10 cellular contexts compared by ENCODE assay signal in the genomic region with DNA sequence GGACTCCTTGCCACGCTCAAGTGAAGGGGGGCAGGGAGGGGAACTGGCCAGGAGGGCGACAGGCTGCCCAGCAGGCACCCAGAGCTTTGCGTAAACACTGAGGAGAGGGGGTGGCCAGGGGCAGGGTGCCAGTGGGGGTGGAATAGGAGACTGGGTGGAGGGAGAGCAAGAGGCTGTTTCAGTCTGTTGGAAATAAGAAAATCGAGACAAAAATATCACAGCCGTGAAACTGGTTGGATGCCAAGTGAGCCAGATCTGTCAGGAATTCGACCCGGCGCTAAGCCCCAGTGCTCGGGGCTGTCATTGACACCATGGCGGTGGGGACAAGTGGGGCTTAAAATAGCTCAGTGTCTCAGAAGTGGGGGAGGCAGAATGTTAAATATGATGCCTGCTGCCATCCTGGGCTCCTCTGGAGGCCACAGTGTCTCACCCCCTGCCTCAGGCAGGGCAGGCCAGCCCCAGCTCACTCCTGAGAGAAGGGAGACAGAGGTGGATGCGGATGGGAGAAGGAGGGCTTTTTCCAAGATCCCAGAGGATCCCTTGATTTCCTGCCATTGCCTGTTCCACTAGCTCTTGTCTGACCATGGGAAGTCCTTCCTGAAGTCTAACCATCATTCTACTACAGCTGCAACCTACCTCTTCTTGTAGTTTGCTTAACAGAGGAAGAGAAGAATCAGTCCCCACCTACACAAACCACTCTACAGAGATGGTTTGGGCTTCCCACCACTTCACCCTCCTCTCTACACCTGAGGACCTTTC. TPM values are rescaled to one million over a fixed set of nuclear protein-coding genes. Genes with fewer than 3 reads are reported as not detected.
A peak's percentile ranks its signal among the peaks of the same experiment; 100 is the strongest.
DNase-seq lines count a peak whose midpoint lies in the region; ATAC-seq, FAIRE-seq and TF ChIP-seq lines count a peak whose summit lies in the region.
"Had no signal": no experiment of that assay in that cellular context is flagged by ENCODE, and none has a peak within 500 bp of the region (broad histone marks: within the 10 kb centered on the region; RNA-seq: fewer than 3 reads in every experiment).

No MANE protein-coding gene starts in this region.

- H3K27ac Mint-ChIP-seq in activated naive CD4-positive, alpha-beta T cell treated with anti-CD3 and anti-CD28 coated beads, Interleukin-2, amount 50 U/mL, for 24 hours: peak overlapping the region; percentile 17

- H3K9me3 Mint-ChIP-seq in activated naive CD4-positive, alpha-beta T cell treated with anti-CD3 and anti-CD28 coated beads, Interleukin-2, amount 50 U/mL, for 24 hours: no peaks in the 10 kb centered on the region

- no peaks in the 10 kb centered on the region for H3K27me3 ChIP-seq in transverse colon

- TF ChIP-seq POLR2A in transverse colon (IDR thresholded peaks at IDR 0.05): no peak

- H3K4me3 Mint-ChIP-seq in activated naive CD4-positive, alpha-beta T cell treated with anti-CD3 and anti-CD28 coated beads, Interleukin-2, amount 50 U/mL, for 24 hours: no peak overlapping the region

- peaks cover 61% of the 10 kb centered on the region for H3K4me1 Mint-ChIP-seq in activated naive CD4-positive, alpha-beta T cell treated with anti-CD3 and anti-CD28 coated beads, Interleukin-2, amount 50 U/mL, for 24 hours

- in situ Hi-C loops in transverse colon (cut with MboI; ENCODE audit: low pct_ligation_motif_present in 1 of 4, low pct_unique_long_range_greater_than_20kb in 1 of 4, low sequenced_read_pairs in 3 of 4): no loop called here

- TF ChIP-seq EP300 in transverse colon (IDR thresholded peaks at IDR 0.05; ENCODE audit: low read depth): no peak

- 62 to 66% methylated on average over 5 to 11 of the region's 11 CpGs for WGBS in transverse colon (ENCODE audit: low coverage in 1 of 2), 2 donors

- no peak for FAIRE-seq in frontal cortex (lab: Jason Lieb, UNC)

- peaks cover 21 to 52% (median 51%) of the 10 kb centered on the region in 4 donors for H3K4me1 ChIP-seq in transverse colon

- no peaks in the 10 kb centered on the region for H3K9me3 ChIP-seq in transverse colon
- H3K9me3 ChIP-seq: Caco-2 had no signal

- no peak for TF ChIP-seq CTCF in transverse colon (IDR thresholded peaks at IDR 0.05)

- peak; percentile 75 for ATAC-seq in left ventricle myocardium superior

- no peak for DNase-seq in activated naive CD4-positive, alpha-beta T cell treated with anti-CD3 and anti-CD28 coated beads, Interleukin-2, amount 50 U/mL, for 16 hours
- DNase-seq in left ventricle myocardium superior (peak; percentile 85), transverse colon (no peak), GM19238 (ENCODE audit: insufficient read length, low spot score) (no peak), frontal cortex (ENCODE audit: low spot score in 2 of 2) (no peak)
- DNase-seq: activated T-cell treated with anti-CD3 and anti-CD28 coated beads, Interleukin-2, amount 50 U/mL, for 1 hour; Caco-2; OCI-M1 had no signal

- H3K4me3 ChIP-seq in transverse colon: no peak overlapping the region

- peak overlapping the region; percentile 64 to 82 (median 76) for H3K27ac ChIP-seq in transverse colon

- H3K27me3 Mint-ChIP-seq in activated naive CD4-positive, alpha-beta T cell treated with anti-CD3 and anti-CD28 coated beads, Interleukin-2, amount 50 U/mL, for 24 hours: no peaks in the 10 kb centered on the region

- peaks cover 0 to 6% (median 0%) of the 10 kb centered on the region in 4 donors for H3K36me3 ChIP-seq in transverse colon

- H3K36me3 Mint-ChIP-seq in activated naive CD4-positive, alpha-beta T cell treated with anti-CD3 and anti-CD28 coated beads, Interleukin-2, amount 50 U/mL, for 24 hours: peaks cover 4% of the 10 kb centered on the region

- intact Hi-C loops in left ventricle myocardium superior (cut with micrococcal nuclease) (no loop called here), transverse colon (cut with DNase I; ENCODE audit: low total_unique reads) (no loop called here)

RNA-seq across cellular contexts. Expression of a gene that starts 9.5 kb away (rescaled TPM):
- 5.8 TPM for total RNA-seq in left ventricle myocardium superior
- total RNA-seq in transverse colon: 10 to 100 TPM in 1 of 4 donors, 1 to 10 TPM in 2, under 1 TPM in 1; 0.80 to 48.3 (median 1.3) TPM
- total RNA-seq in frontal cortex: 3.7 TPM
- total RNA-seq: Caco-2, glomerular endothelial cell had no signal

RNA-seq across cellular contexts. Expression of a gene that starts 10.1 kb away (rescaled TPM):
- 7.3 TPM for total RNA-seq in left ventricle myocardium superior
- total RNA-seq in transverse colon: 10 to 100 TPM; 19.9 to 82.6 (median 46.2) TPM
- 8.2 TPM for total RNA-seq in frontal cortex

RNA-seq across cellular contexts. Expression of a gene that starts 12.6 kb away (rescaled TPM):
- total RNA-seq in left ventricle myocardium superior (4,965 TPM), transverse colon (1 to 10 TPM in 1 of 4 donors, under 1 TPM in 1, not detected in 2; 0.64 to 1.9 TPM), frontal cortex (0.82 TPM)

RNA-seq across cellular contexts. Expression of a gene that starts 22.1 kb away (rescaled TPM):
- 75.8 TPM for total RNA-seq in left ventricle myocardium superior
- 100 to 1,000 TPM; 175 to 439 (median 234) TPM for total RNA-seq in transverse colon
- total RNA-seq in frontal cortex: 6.9 TPM

RNA-seq across cellular contexts. Expression of a gene that starts 40.8 kb away (rescaled TPM):
- 18.7 TPM for total RNA-seq in left ventricle myocardium superior
- 100 to 1,000 TPM in 1 of 4 donors, 10 to 100 TPM in 3; 63.5 to 193 (median 73.2) TPM for total RNA-seq in transverse colon
- total RNA-seq in frontal cortex: 17.5 TPM

Comparison
In these comparisons a context has a peak if more than half of its experiments do, and no peak if none do; other contexts are left out.
1. RNA of a gene that starts 12.6 kb away (total RNA-seq): 4,965 TPM in left ventricle myocardium superior (single experiment); 0.82 TPM in frontal cortex (single experiment) and 0.64 to 1.9 TPM in transverse colon; every median in the first group is over 1,000 times any median in the second.